ENCODE assay signal across 13 cellular contexts in the genomic region with DNA sequence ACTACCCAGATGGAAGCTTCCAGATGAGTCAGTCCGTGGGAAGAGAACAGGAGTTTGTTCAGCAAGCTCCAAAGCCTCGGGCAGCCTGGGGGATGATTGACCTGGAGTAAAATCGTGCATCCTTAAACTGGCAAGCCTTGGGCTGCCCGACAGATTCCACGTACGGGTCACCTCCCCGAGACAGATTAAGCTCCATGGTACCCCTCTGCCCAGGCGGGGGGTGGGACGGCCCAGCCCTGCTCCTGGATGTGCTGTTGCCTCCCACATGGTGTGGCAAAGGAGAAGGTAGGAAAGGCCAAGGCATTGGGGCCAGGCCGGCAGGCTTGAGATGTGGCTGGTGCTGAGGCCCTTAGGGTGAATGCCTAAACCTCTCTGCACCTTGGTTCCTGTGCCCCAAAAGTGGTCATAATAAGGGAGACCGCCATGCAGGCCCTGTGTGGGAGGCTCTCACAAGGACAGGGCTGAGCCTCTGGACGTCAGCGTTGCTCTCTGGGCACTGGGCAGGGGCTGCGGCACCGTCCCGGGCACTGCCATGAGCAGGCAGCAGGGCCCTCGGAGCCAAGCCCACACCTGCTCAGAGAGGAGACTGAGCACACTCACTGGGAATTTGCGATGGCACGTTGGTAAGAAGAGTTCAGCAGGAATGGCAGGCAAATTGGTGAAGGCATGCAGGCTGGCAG.
DNase-seq lines count a peak whose midpoint lies in the region; ATAC-seq, FAIRE-seq and TF ChIP-seq lines count a peak whose summit lies in the region.
"Had no signal": no experiment of that assay in that cellular context is flagged by ENCODE, and none has a peak within 500 bp of the region (broad histone marks: within the 10 kb centered on the region; RNA-seq: fewer than 3 reads in every experiment).

No MANE protein-coding gene starts in this region.

- H4K20me1 ChIP-seq in HepG2 (ENCODE audit: insufficient read depth, low read length): no peaks in the 10 kb centered on the region

- intact Hi-C loops in right lobe of liver (cut with DNase I): no loop called here
- intact Hi-C loops in HepG2 (cut with micrococcal nuclease; ENCODE audit: unreplicated experiment): no loop called here
- intact Hi-C loops in kidney (cut with DNase I): no loop called here
- intact Hi-C loops in sciatic nerve (cut with DNase I): no loop called here

- H3K9me3 ChIP-seq in right lobe of liver: no peaks in the 10 kb centered on the region
- H3K9me3 ChIP-seq in HepG2 (ENCODE audit: low read length): no peaks in the 10 kb centered on the region
- no peaks in the 10 kb centered on the region for H3K9me3 ChIP-seq in kidney (ENCODE audit: control insufficient read depth in 1 of 2, low read length in 2 of 2)

- DNase-seq in right lobe of liver: peak in 2 of 3 donors; percentile 6 to 36
- DNase-seq in HepG2 (ENCODE audit: low spot score): no peak
- peak; percentile 41 for DNase-seq in kidney
- DNase-seq in sciatic nerve (ENCODE audit: low spot score): peak; percentile 42
- DNase-seq in SKM-1 (lab: John Stamatoyannopoulos, UW; ENCODE audit: unreplicated experiment): no peak
- no peak for DNase-seq in stimulated activated CD4-positive, alpha-beta T cell treated with anti-CD3 and anti-CD28 coated beads, Interleukin-2, amount 100 ng/mL, for 48 hours
- DNase-seq: NCI-H1417, NCI-H2029, NCI-H2171 treated with DMSO at 0.1 percent for 48 hours, NCI-H774, SIG-M5 had no signal

- H3K27ac ChIP-seq in right lobe of liver: no peak overlapping the region
- no peak overlapping the region for H3K27ac ChIP-seq in HepG2 (ENCODE audit: extremely low read length, insufficient read depth, low read length)
- no peak overlapping the region for H3K27ac ChIP-seq in kidney (ENCODE audit: low read depth in 2 of 2, low read length in 2 of 2)

- TF ChIP-seq CTCF in right lobe of liver (IDR thresholded peaks at IDR 0.05): no peak
- TF ChIP-seq CTCF in HepG2 (CRISPR knock-in tag; IDR thresholded peaks at IDR 0.05): no peak
- no peak for TF ChIP-seq CTCF in kidney (IDR thresholded peaks at IDR 0.05; ENCODE audit: borderline replicate concordance, extremely low read depth, insufficient read depth)

- ATAC-seq in right lobe of liver: peak in 1 of 4 donors; percentile 30
- no peak for ATAC-seq in HepG2
- no peak for ATAC-seq in sciatic nerve
- no peak for ATAC-seq in HG02642 (IDR thresholded peaks at IDR 0.05; ENCODE audit: poor library complexity, unreplicated experiment)
- ATAC-seq: Panc1 had no signal

- H3K36me3 ChIP-seq in right lobe of liver (no peaks in the 10 kb centered on the region), HepG2 (replicated peaks in 1 of 2; ENCODE audit: control insufficient read depth in 1 of 2, insufficient read depth in 2 of 2, low read length in 2 of 2) (no peaks in the 10 kb centered on the region), kidney (ENCODE audit: control insufficient read depth in 1 of 2, insufficient read depth in 2 of 2, low read length in 2 of 2) (no peaks in the 10 kb centered on the region)

- no peak overlapping the region for H3K4me2 ChIP-seq in HepG2 (ENCODE audit: low read depth, low read length)

- FAIRE-seq in HepG2 (lab: Jason Lieb, UNC) (no peak), kidney (lab: Jason Lieb, UNC) (no peak)

- no peak overlapping the region for H2AFZ ChIP-seq in HepG2 (ENCODE audit: low read length)

- no peak for TF ChIP-seq EP300 in HepG2 (IDR thresholded peaks at IDR 0.05; ENCODE audit: low read depth in 2 of 2, low read length in 2 of 2)
- no peak for TF ChIP-seq EP300 in HepG2 (CRISPR knock-in tag; IDR thresholded peaks at IDR 0.05; ENCODE audit: borderline replicate concordance)

- 53% methylated on average over 5 of the region's 19 CpGs for WGBS in right lobe of liver (ENCODE audit: insufficient coverage, low coverage, low lambda C conversion rate, missing lambda C conversion rate)
- WGBS in HepG2 (ENCODE audit: low lambda C conversion rate): 23% methylated on average over 3 of the region's 19 CpGs

- H3K9ac ChIP-seq in HepG2 (ENCODE audit: insufficient read depth, low read depth, low read length) (no peak overlapping the region), kidney (ENCODE audit: low read length in 2 of 2) (no peak overlapping the region)

- H3K4me1 ChIP-seq in right lobe of liver: no peaks in the 10 kb centered on the region
- H3K4me1 ChIP-seq in HepG2 (ENCODE audit: insufficient read depth, low read length): no peaks in the 10 kb centered on the region
- H3K4me1 ChIP-seq in kidney (ENCODE audit: control insufficient read depth in 1 of 2, insufficient read depth in 1 of 2, low read depth in 1 of 2, low read length in 2 of 2): no peaks in the 10 kb centered on the region

- TF ChIP-seq POLR2A in right lobe of liver (IDR thresholded peaks at IDR 0.05) (no peak), HepG2 (IDR thresholded peaks at IDR 0.05; ENCODE audit: insufficient read depth in 1 of 2, low read depth in 2 of 2, low read length in 2 of 2) (no peak)

- in situ Hi-C loops in HepG2 (cut with HindIII; ENCODE audit: extremely low pct_ligation_motif_present, low pct_unique_long_range_greater_than_20kb): no loop called here

- no TSS peak for BruUV-seq in HepG2 (replicated peaks; lab: Mats Ljungman, UMichigan)

- POLR2A ChIA-PET in HepG2 (lab: Yijun Ruan, JAX): no interaction called here

- CTCF ChIA-PET in HepG2 (lab: Yijun Ruan, JAX; ENCODE audit: low intra/inter-chr PET ratio, low total read pairs): no interaction called here

- no peak overlapping the region for H3K4me3 ChIP-seq in right lobe of liver
- no peak overlapping the region for H3K4me3 ChIP-seq in HepG2 (replicated peaks in 1 of 3; ENCODE audit: insufficient read depth in 1 of 3, low read depth in 2 of 3, low read length in 3 of 3)
- H3K4me3 ChIP-seq in kidney (ENCODE audit: low read length in 2 of 2): no peak overlapping the region

- TF ChIP-seq RAD21 in HepG2 (CRISPR knock-in tag; IDR thresholded peaks at IDR 0.05): no peak

- H3K27me3 ChIP-seq in right lobe of liver (no peaks in the 10 kb centered on the region), HepG2 (ENCODE audit: control insufficient read depth in 1 of 2, insufficient read depth in 2 of 2, low read length in 2 of 2) (peaks cover 0 to 10% of the 10 kb centered on the region in 2 experiments; a peak in 3 of 5 replicates)

- H3K79me2 ChIP-seq in HepG2 (ENCODE audit: insufficient read depth, low read length): no peaks in the 10 kb centered on the region

TF ChIP-seq in HepG2, 621 proteins besides CTCF, POLR2A, EP300 and RAD21 (continues in another document):
- TF ChIP-seq ADNP (CRISPR knock-in tag; IDR thresholded peaks at IDR 0.05) (no peak), MYC (CRISPR knock-in tag; IDR thresholded peaks at IDR 0.05; ENCODE audit: borderline replicate concordance) (no peak), MEIS1 (CRISPR knock-in tag; IDR thresholded peaks at IDR 0.05; ENCODE audit: borderline replicate concordance) (no peak), KDM5B (CRISPR knock-in tag; IDR thresholded peaks at IDR 0.05; ENCODE audit: borderline replicate concordance) (no peak), ZNF142 (CRISPR knock-in tag; IDR thresholded peaks at IDR 0.05) (no peak), ZBTB14 (CRISPR knock-in tag; IDR thresholded peaks at IDR 0.05) (no peak)

Comparison
In these comparisons a context has a peak if more than half of its experiments do, and no peak if none do; other contexts are left out.
1. DNase-seq: peak in right lobe of liver (2 of 3), kidney (single experiment) and sciatic nerve (single experiment); none in HepG2 (single experiment), SKM-1 (single experiment) and stimulated activated CD4-positive, alpha-beta T cell treated with anti-CD3 and anti-CD28 coated beads, Interleukin-2, amount 100 ng/mL, for 48 hours (0 of 2).